Comparison of ENCODE assay signal across 27 cellular contexts in the genomic region with DNA sequence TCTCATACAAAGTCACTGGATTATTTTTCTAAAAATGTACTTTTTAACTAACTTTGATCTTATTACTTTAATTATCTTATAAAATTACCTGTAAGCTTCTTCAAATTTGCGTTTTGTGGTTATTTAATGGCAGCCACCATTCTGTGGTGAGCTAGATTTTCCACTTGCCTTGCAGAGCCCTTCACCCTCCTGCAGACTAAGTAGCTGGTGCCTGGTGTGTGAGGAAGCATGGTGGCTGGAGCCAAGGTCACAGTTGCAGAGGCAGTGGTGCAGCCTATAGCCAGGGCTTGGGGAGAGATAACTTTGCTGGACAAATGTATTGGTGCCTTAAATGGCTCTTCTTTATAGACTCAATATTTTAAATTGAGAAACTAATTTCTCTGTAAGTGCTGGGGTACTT. TPM values are rescaled to one million over a fixed set of nuclear protein-coding genes. Genes with fewer than 3 reads are reported as not detected.
"Had no signal": no experiment of that assay in that cellular context is flagged by ENCODE, and none has a peak within 500 bp of the region (broad histone marks: within the 10 kb centered on the region; RNA-seq: fewer than 3 reads in every experiment).

No MANE protein-coding gene starts in this region.

- H3K27ac Mint-ChIP-seq: IgD-negative memory B cell had no signal

- H3K4me1 ChIP-seq: Peyer's patch, SJCRH30 had no signal

- H3K36me3 ChIP-seq: MG63, Peyer's patch, SJCRH30 had no signal

- H3K27me3 Mint-ChIP-seq: IgD-negative memory B cell had no signal

- H3K4me3 ChIP-seq: MG63, PC-9, Peyer's patch, SJCRH30 had no signal

- H2AFZ ChIP-seq: PC-9 had no signal

- H3K27me3 ChIP-seq: Peyer's patch, SJCRH30 had no signal

- H3K4me2 ChIP-seq: PC-9 had no signal

- ATAC-seq: Right ventricle myocardium inferior, SK-N-SH treated with all-trans-retinoic acid at 6 μM for 48 hours had no signal

- DNase-seq: KBM-7, MG63, MV-4-11, NCI-H1092, NCI-H1105 treated with DMSO at 0.1 percent for 48 hours, NCI-H1436, NCI-H187, NCI-H2029, NCI-H2081 treated with DMSO at 0.1 percent for 48 hours, NCI-H2171, NCI-H226, NCI-H446, NCI-H510A, NCI-H524 treated with DMSO at 0.1 percent for 48 hours, NCI-H69, NCI-H774, OCI-M1, PC-9, Peyer's patch, SHP77 treated with DMSO at 0.1 percent for 48 hours, SJCRH30, T-helper 1 cell had no signal

- H3K9me3 ChIP-seq: Peyer's patch, SJCRH30 had no signal

- H3K27ac ChIP-seq: HL-60, PC-9, Peyer's patch, SJCRH30 had no signal

RNA-seq across cellular contexts. Expression of a gene that starts 11.2 kb away (rescaled TPM):
- total RNA-seq: PC-9, RPMI7951, SJCRH30 had no signal

RNA-seq across cellular contexts. Expression of a gene that starts 56.4 kb away (rescaled TPM):
- total RNA-seq: PC-9, SJCRH30 had no signal
